Comparison of ENCODE assay signal across 1 cellular context in genomic region chr4:39365931-39366771, GRCh38.
A peak's percentile ranks its signal among the peaks of the same experiment; 100 is the strongest.
TF ChIP-seq lines count a peak whose summit lies in the region.

TSS of gene RFC1 (minus strand) at chr4:39366362. CDS start at chr4:39366241, 121 bp downstream.

TF ChIP-seq in K562, 482 proteins besides CTCF, POLR2A, EP300 and RAD21 (continued from another document and continues in another):
- TF ChIP-seq SRF (CRISPR knock-in tag; IDR thresholded peaks at IDR 0.05) (no peak; a peak in 1 of 4 replicates), RNF219 (CRISPR knock-in tag; IDR thresholded peaks at IDR 0.05) (no peak), SMAD2 (IDR thresholded peaks at IDR 0.05; ENCODE audit: low read depth, low read length) (no peak), NFXL1 (CRISPR knock-in tag; IDR thresholded peaks at IDR 0.05) (no peak), LARP7 (IDR thresholded peaks at IDR 0.05) (no peak), ZNF639 (CRISPR knock-in tag; conservative IDR thresholded peaks at IDR 0.05 in 1 of 2, IDR thresholded peaks at IDR 0.05 in 1 of 2) (peak in 1 of 2 experiments; percentile 83; a peak in 2 of 4 replicates), HNRNPK (IDR thresholded peaks at IDR 0.05; ENCODE audit: low read depth, low read length, poor library complexity, severe bottlenecking) (no peak), COPS2 (conservative IDR thresholded peaks at IDR 0.05) (no peak), U2AF2 (optimal IDR thresholded peaks at IDR 0.05; ENCODE audit: low read depth, low read length) (no peak), MCM3 (IDR thresholded peaks at IDR 0.05) (no peak), HEY1 (CRISPR knock-in tag; IDR thresholded peaks at IDR 0.05; ENCODE audit: borderline replicate concordance) (no peak), SRSF7 (optimal IDR thresholded peaks at IDR 0.05; ENCODE audit: low read depth, low read length) (no peak), NCOA6 (IDR thresholded peaks at IDR 0.05) (no peak), ARHGAP35 (IDR thresholded peaks at IDR 0.05; ENCODE audit: partially characterized antibody) (no peak), MXI1 (IDR thresholded peaks at IDR 0.05; ENCODE audit: low read depth, low read length) (no peak), ATF6 (CRISPR knock-in tag; IDR thresholded peaks at IDR 0.05) (peak; percentile 100), FOXJ3 (CRISPR knock-in tag; IDR thresholded peaks at IDR 0.05) (no peak), CTCFL (IDR thresholded peaks at IDR 0.05; ENCODE audit: borderline replicate concordance, insufficient read depth, low read depth, low read length, poor library complexity, severe bottlenecking) (no peak), SMAD4 (CRISPR knock-in tag; conservative IDR thresholded peaks at IDR 0.05) (peak; percentile 86), SIRT6 (IDR thresholded peaks at IDR 0.05; ENCODE audit: low read depth, low read length) (no peak), PYGO2 (tag; IDR thresholded peaks at IDR 0.05) (no peak), THAP7 (CRISPR knock-in tag; IDR thresholded peaks at IDR 0.05) (no peak), KLF13 (tag; IDR thresholded peaks at IDR 0.05; ENCODE audit: borderline replicate concordance, low read depth) (0 out of 2 replicates have a peak, but pooled peaks have one; percentile 22), MBD1 (CRISPR knock-in tag; IDR thresholded peaks at IDR 0.05) (no peak), ZNF764 (CRISPR knock-in tag; IDR thresholded peaks at IDR 0.05; ENCODE audit: low read depth) (no peak), IRF1 (CRISPR knock-in tag; IDR thresholded peaks at IDR 0.05; ENCODE audit: borderline replicate concordance) (peak; percentile 92), ZNF212 (CRISPR knock-in tag; IDR thresholded peaks at IDR 0.05) (no peak), ZNF449 (CRISPR knock-in tag; IDR thresholded peaks at IDR 0.05) (0 out of 2 replicates have a peak, but pooled peaks have one; percentile 13), FOXM1 (IDR thresholded peaks at IDR 0.05; ENCODE audit: low read depth) (0 out of 2 replicates have a peak, but pooled peaks have one; percentile 14), FOXM1 (CRISPR knock-in tag; IDR thresholded peaks at IDR 0.05; ENCODE audit: low read depth) (peak; percentile 88; the same call in 1 of the 2 replicates), ZNF124 (CRISPR knock-in tag; IDR thresholded peaks at IDR 0.05) (no peak), ZNF407 (IDR thresholded peaks at IDR 0.05; ENCODE audit: low read depth) (no peak), ZC3H4 (CRISPR knock-in tag; IDR thresholded peaks at IDR 0.05; ENCODE audit: borderline replicate concordance) (no peak), HDAC6 (IDR thresholded peaks at IDR 0.05; ENCODE audit: low read depth, low read length) (no peak), ERF (CRISPR knock-in tag; IDR thresholded peaks at IDR 0.05) (peak; percentile 81; the same call in 1 of the 2 replicates), ZNF75A (CRISPR knock-in tag; IDR thresholded peaks at IDR 0.05) (no peak), MLX (CRISPR knock-in tag; conservative IDR thresholded peaks at IDR 0.05) (peak in 1 of 2 experiments; percentile 95; a peak in 1 of 4 replicates), ZNF324 (CRISPR knock-in tag; IDR thresholded peaks at IDR 0.05) (no peak), HDAC3 (IDR thresholded peaks at IDR 0.05; ENCODE audit: borderline replicate concordance, partially characterized antibody) (no peak), ZBTB7A (IDR thresholded peaks at IDR 0.05; ENCODE audit: borderline replicate concordance, control insufficient read depth, low read depth, low read length) (peak; percentile 81)
